Comparison of ENCODE assay signal across 8 cellular contexts in the genomic region with DNA sequence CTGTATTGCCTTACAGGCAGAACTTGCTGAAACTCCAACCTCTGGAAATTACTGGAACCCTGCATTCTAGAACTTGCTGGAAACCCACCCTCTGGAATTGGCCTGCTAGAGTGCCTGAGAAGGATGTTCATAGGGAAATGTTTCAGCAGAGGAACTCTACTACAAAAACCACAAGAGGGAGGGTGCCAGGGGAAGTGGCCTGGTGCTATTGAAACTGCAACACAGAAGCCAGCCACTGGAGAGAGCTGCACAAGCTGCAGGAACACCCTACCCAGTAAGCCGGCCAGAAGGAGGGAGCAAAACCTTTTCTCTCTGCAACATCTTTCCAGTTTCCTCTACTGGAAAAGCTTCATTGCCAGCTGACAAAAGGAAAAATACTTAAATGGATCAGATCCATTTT. TPM values are rescaled to one million over a fixed set of nuclear protein-coding genes. Genes with fewer than 3 reads are reported as not detected.
DNase-seq lines count a peak whose midpoint lies in the region; ATAC-seq, FAIRE-seq and TF ChIP-seq lines count a peak whose summit lies in the region.

No MANE protein-coding gene starts in this region.

- FAIRE-seq in GM12892 (lab: Jason Lieb, UNC), result no peak

- no CpG with 5 or more reads among the region's 1 CpG for WGBS in IMR-90 (ENCODE audit: extremely low coverage in 2 of 2, insufficient read length in 1 of 2), 2 experiments
- 17% methylated on average over 1 of the region's 1 CpG; no CpG with 5 or more reads in 1 of the 2 donors for WGBS in thyroid gland, 2 donors

- no peaks in the 10 kb centered on the region for H3K27me3 ChIP-seq in IMR-90 (ENCODE audit: control insufficient read depth, insufficient read depth, low read length)
- H3K27me3 ChIP-seq in thyroid gland, result no peaks in the 10 kb centered on the region

- H2AK9ac ChIP-seq in IMR-90 (replicated peaks; ENCODE audit: low read depth, low read length, poor library complexity), result no peak overlapping the region

- no peak overlapping the region for H2BK5ac ChIP-seq in IMR-90 (ENCODE audit: low read depth, low read length, poor library complexity, severe bottlenecking)

- DNase-seq in GF-D8 (lab: John Stamatoyannopoulos, UW) (peak; percentile 51), IMR-90 (peak; percentile 19), globus pallidus (ENCODE audit: low spot score) (peak; percentile 33), thyroid gland (peak; percentile 55 to 66), GM12892 (ENCODE audit: insufficient read length) (no peak)
- peak; percentile 69 for DNase-seq in activated CD4-positive, alpha-beta T cell treated with anti-CD3 and anti-CD28 coated beads, Interleukin-2, amount 10 ng/mL, durations not matched to agents 24 days and 14 days

- no peak overlapping the region for H3K14ac ChIP-seq in IMR-90 (replicated peaks; ENCODE audit: low read depth, low read length)

- in situ Hi-C loops in IMR-90 (cut with MboI; ENCODE audit: low sequenced_read_pairs), result no loop called here

- H3K9me3 Mint-ChIP-seq in activated CD4-positive, alpha-beta T cell treated with anti-CD3 and anti-CD28 coated beads, Interleukin-2, amount 10 ng/mL, durations not matched to agents 24 days and 14 days, result no peaks in the 10 kb centered on the region

- peaks cover 8% of the 10 kb centered on the region for H3K36me3 Mint-ChIP-seq in activated CD4-positive, alpha-beta T cell treated with anti-CD3 and anti-CD28 coated beads, Interleukin-2, amount 10 ng/mL, durations not matched to agents 24 days and 14 days (ENCODE audit: low read depth)

- no peaks in the 10 kb centered on the region for H3K9me1 ChIP-seq in IMR-90 (ENCODE audit: insufficient read depth, low read length)

- POLR2A ChIA-PET in IMR-90 (lab: Charles Lee; ENCODE audit: unreplicated experiment), result no interaction called here

- dilution Hi-C loops in IMR-90 (cut with HindIII; ENCODE audit: low sequenced_read_pairs, unreplicated experiment), result no loop called here

- no peak overlapping the region for H2AFZ ChIP-seq in IMR-90 (replicated peaks; ENCODE audit: low read length, poor library complexity)

- H3K9me3 ChIP-seq in IMR-90 (ENCODE audit: control insufficient read depth, insufficient read depth, low read length) (no peaks in the 10 kb centered on the region), thyroid gland (no peaks in the 10 kb centered on the region)

- H3K79me1 ChIP-seq in IMR-90 (ENCODE audit: low read depth in 1 of 2, low read length in 2 of 2), result peaks cover 0 to 4% of the 10 kb centered on the region in 2 experiments; a peak in 2 of 4 replicates

- no peak overlapping the region for H3K4ac ChIP-seq in IMR-90 (ENCODE audit: low read depth, low read length)

- intact Hi-C loops in IMR-90 (cut with micrococcal nuclease) (no loop called here), thyroid gland (cut with DNase I) (no loop called here)
- intact Hi-C loops in activated CD4-positive, alpha-beta T cell treated with anti-CD3 and anti-CD28 coated beads, Interleukin-2, amount 10 ng/mL, durations not matched to agents 24 days and 14 days (cut with micrococcal nuclease), result no loop called here

- H3K4me3 ChIP-seq in IMR-90 (ENCODE audit: insufficient read depth, low read depth, low read length) (no peak overlapping the region), thyroid gland (replicated peaks in 1 of 3) (no peak overlapping the region)

- BruUV-seq in IMR-90 (replicated peaks; lab: Mats Ljungman, UMichigan), result no TSS peak

- peak; percentile 43 for ATAC-seq in GM21447 (IDR thresholded peaks at IDR 0.05; ENCODE audit: unreplicated experiment)
- no peak for ATAC-seq in IMR-90 (ENCODE audit: low read depth)
- ATAC-seq in HG03095 (IDR thresholded peaks at IDR 0.05; ENCODE audit: unreplicated experiment), result no peak

- H3K27ac Mint-ChIP-seq in activated CD4-positive, alpha-beta T cell treated with anti-CD3 and anti-CD28 coated beads, Interleukin-2, amount 10 ng/mL, durations not matched to agents 24 days and 14 days, result no peak overlapping the region

- H3K4me1 ChIP-seq in IMR-90 (ENCODE audit: control insufficient read depth, insufficient read depth, low read length) (no peaks in the 10 kb centered on the region), thyroid gland (no peaks in the 10 kb centered on the region)

- H3K27me3 Mint-ChIP-seq in activated CD4-positive, alpha-beta T cell treated with anti-CD3 and anti-CD28 coated beads, Interleukin-2, amount 10 ng/mL, durations not matched to agents 24 days and 14 days, result peaks cover 2% of the 10 kb centered on the region

- H3K18ac ChIP-seq in IMR-90 (ENCODE audit: low read depth, low read length), result no peak overlapping the region

- H3K23ac ChIP-seq in IMR-90 (ENCODE audit: low read depth, low read length), result no peak overlapping the region

- H2AK5ac ChIP-seq in IMR-90 (ENCODE audit: low read depth, low read length), result no peak overlapping the region

- TF ChIP-seq CTCF in IMR-90 (conservative IDR thresholded peaks at IDR 0.05; ENCODE audit: low read depth, low read length), result no peak
- TF ChIP-seq CTCF in thyroid gland (IDR thresholded peaks at IDR 0.05), result peak in 3 of 6 experiments; percentile 16 to 40 (median 31)

- no peak for TF ChIP-seq RAD21 in IMR-90 (IDR thresholded peaks at IDR 0.05; ENCODE audit: low read length)

- CTCF ChIA-PET in IMR-90 (lab: Yijun Ruan, JAX), result no interaction called here

- H2BK15ac ChIP-seq in IMR-90 (ENCODE audit: low read depth, low read length), result no peak overlapping the region

- no peaks in the 10 kb centered on the region for H3K36me3 ChIP-seq in IMR-90 (ENCODE audit: control insufficient read depth, insufficient read depth, low read length)
- H3K36me3 ChIP-seq in thyroid gland, result no peaks in the 10 kb centered on the region

- H4K5ac ChIP-seq in IMR-90 (ENCODE audit: low read depth, low read length), result no peak overlapping the region

- H4K91ac ChIP-seq in IMR-90 (ENCODE audit: insufficient read depth, low read depth, low read length), result no peak overlapping the region

- no peak overlapping the region for H4K8ac ChIP-seq in IMR-90 (ENCODE audit: low read depth in 2 of 2, low read length in 2 of 2)

- no peak overlapping the region for H3K56ac ChIP-seq in IMR-90 (ENCODE audit: extremely low read depth, insufficient read depth, low read length)

- no peak overlapping the region for H3K4me3 Mint-ChIP-seq in activated CD4-positive, alpha-beta T cell treated with anti-CD3 and anti-CD28 coated beads, Interleukin-2, amount 10 ng/mL, durations not matched to agents 24 days and 14 days

- H3K4me2 ChIP-seq in IMR-90 (ENCODE audit: low read depth, low read length), result no peak overlapping the region

- no peak overlapping the region for H2BK120ac ChIP-seq in IMR-90 (ENCODE audit: low read depth, low read length)

- H3K9ac ChIP-seq in IMR-90 (ENCODE audit: low read depth, low read length), result no peak overlapping the region

- TF ChIP-seq POLR2A in IMR-90 (IDR thresholded peaks at IDR 0.05; ENCODE audit: low read depth, low read length), result no peak
- TF ChIP-seq POLR2A in thyroid gland (IDR thresholded peaks at IDR 0.05), result no peak
- no peak for TF ChIP-seq POLR2A in GM12892 (IDR thresholded peaks at IDR 0.05; ENCODE audit: low read depth, low read length)

- no peak overlapping the region for H2BK20ac ChIP-seq in IMR-90 (ENCODE audit: low read depth, low read length)

- no peaks in the 10 kb centered on the region for H4K20me1 ChIP-seq in IMR-90 (ENCODE audit: insufficient read depth, low read length)

- H3K27ac ChIP-seq in IMR-90 (ENCODE audit: insufficient read depth, low read length), result no peak overlapping the region
- no peak overlapping the region for H3K27ac ChIP-seq in thyroid gland

- peaks cover 6% of the 10 kb centered on the region for H3K4me1 Mint-ChIP-seq in activated CD4-positive, alpha-beta T cell treated with anti-CD3 and anti-CD28 coated beads, Interleukin-2, amount 10 ng/mL, durations not matched to agents 24 days and 14 days

TF ChIP-seq in IMR-90, 13 proteins besides CTCF, POLR2A, EP300 and RAD21 (continues in another document):
- no peak for TF ChIP-seq MXI1 (IDR thresholded peaks at IDR 0.05; ENCODE audit: borderline replicate concordance, low read depth, low read length)
- no peak for TF ChIP-seq SMC3 (IDR thresholded peaks at IDR 0.05; ENCODE audit: low read depth, low read length)
- no peak for TF ChIP-seq RCOR1 (IDR thresholded peaks at IDR 0.05; ENCODE audit: insufficient replicate concordance, low read length)
- no peak for TF ChIP-seq NFE2L2 (IDR thresholded peaks at IDR 0.05; ENCODE audit: low read depth, low read length)
- TF ChIP-seq, protein P1, sequence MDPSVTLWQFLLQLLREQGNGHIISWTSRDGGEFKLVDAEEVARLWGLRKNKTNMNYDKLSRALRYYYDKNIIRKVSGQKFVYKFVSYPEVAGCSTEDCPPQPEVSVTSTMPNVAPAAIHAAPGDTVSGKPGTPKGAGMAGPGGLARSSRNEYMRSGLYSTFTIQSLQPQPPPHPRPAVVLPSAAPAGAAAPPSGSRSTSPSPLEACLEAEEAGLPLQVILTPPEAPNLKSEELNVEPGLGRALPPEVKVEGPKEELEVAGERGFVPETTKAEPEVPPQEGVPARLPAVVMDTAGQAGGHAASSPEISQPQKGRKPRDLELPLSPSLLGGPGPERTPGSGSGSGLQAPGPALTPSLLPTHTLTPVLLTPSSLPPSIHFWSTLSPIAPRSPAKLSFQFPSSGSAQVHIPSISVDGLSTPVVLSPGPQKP (IDR thresholded peaks at IDR 0.05; ENCODE audit: borderline replicate concordance, low read depth, low read length), result no peak
- TF ChIP-seq MAZ (IDR thresholded peaks at IDR 0.05; ENCODE audit: borderline replicate concordance, low read depth, low read length), result no peak
- TF ChIP-seq MAFK (IDR thresholded peaks at IDR 0.05; ENCODE audit: low read depth, low read length), result no peak
- no peak for TF ChIP-seq FOS (IDR thresholded peaks at IDR 0.05; ENCODE audit: low read depth, low read length)
- no peak for TF ChIP-seq CHD1 (IDR thresholded peaks at IDR 0.05; ENCODE audit: low read depth, low read length)
- no peak for TF ChIP-seq RFX5 (IDR thresholded peaks at IDR 0.05; ENCODE audit: low read depth, low read length)
- no peak for TF ChIP-seq BHLHE40 (IDR thresholded peaks at IDR 0.05; ENCODE audit: low read depth, low read length)
- no peak for TF ChIP-seq CEBPB (IDR thresholded peaks at IDR 0.05; ENCODE audit: low read depth, low read length)

RNA-seq across cellular contexts. Expression of a gene that starts 2.5 kb away (rescaled TPM):
- 12.2 and 20.0 TPM in 2 replicates for total RNA-seq in IMR-90 (2012; rRNA removed)
- 2.5 and 3.0 TPM in 2 replicates for polyA plus RNA-seq in IMR-90 (2012; rRNA removed)
- 0.34 and 0.43 TPM in 2 replicates for polyA plus RNA-seq in IMR-90 (2012; cell fraction: cytosol; rRNA removed)
- 3.4 and 14.2 TPM in 2 replicates for polyA plus RNA-seq in IMR-90 (2012; cell fraction: nucleus; rRNA removed; ENCODE audit: low replicate concordance)
- total RNA-seq in activated CD4-positive, alpha-beta T cell treated with anti-CD3 and anti-CD28 coated beads, Interleukin-2, amount 10 ng/mL, durations not matched to agents 24 days and 14 days, result 23.0 and 25.6 TPM in 2 replicates
- 10 to 100 TPM; 17.2 to 36.2 (median 28.4) TPM for total RNA-seq in thyroid gland
- 12.0 TPM for polyA plus RNA-seq in GM12892 (2012; ENCODE audit: missing spikeins)
